20 cellular contexts compared by ENCODE assay signal in genomic region chr3:157913052-157913451, GRCh38.
DNase-seq lines count a peak whose midpoint lies in the region; TF ChIP-seq lines count a peak whose summit lies in the region.
"Had no signal": no experiment of that assay in that cellular context is flagged by ENCODE, and none has a peak within 500 bp of the region (broad histone marks: within the 10 kb centered on the region; RNA-seq: fewer than 3 reads in every experiment).

No MANE protein-coding gene starts in this region.

- TF ChIP-seq CTCF in MCF 10A (IDR thresholded peaks at IDR 0.05; ENCODE audit: unreplicated experiment) (no peak), breast epithelium (IDR thresholded peaks at IDR 0.05) (no peak), fibroblast of mammary gland (conservative IDR thresholded peaks at IDR 0.05; ENCODE audit: control insufficient read depth, insufficient read depth, low read depth, low read length) (no peak)

- H3K36me3 ChIP-seq in breast epithelium (no peaks in the 10 kb centered on the region), GM23248 (ENCODE audit: low read depth) (no peaks in the 10 kb centered on the region)

- H3K4me3 Mint-ChIP-seq in MCF 10A (ENCODE audit: unreplicated experiment), result no peak overlapping the region
- H3K4me3 Mint-ChIP-seq: CD4-positive, CD25-positive, alpha-beta regulatory T cell; HFFc6; IgD-negative memory B cell had no signal

- no peak for TF ChIP-seq POLR2A in breast epithelium (IDR thresholded peaks at IDR 0.05)

- DNase-seq in MCF 10A (ENCODE audit: unreplicated experiment) (peak; percentile 20), breast epithelium (ENCODE audit: low spot score in 2 of 2) (no peak), fibroblast of mammary gland (ENCODE audit: low read depth) (peak; percentile 63), skeletal muscle cell (ENCODE audit: low read depth) (peak; percentile 76), GM23248 (no peak), T-helper 9 cell (no peak), NCI-H69 (lab: John Stamatoyannopoulos, UW) (no peak)
- DNase-seq: ACHN; CD4-positive, CD25-positive, alpha-beta regulatory T cell; H7; HFFc6; NCI-H1048; NCI-H1694; NCI-H2029 treated with DMSO at 0.1 percent for 48 hours; NCI-H526; SHP77 had no signal

- no peaks in the 10 kb centered on the region for H3K4me1 ChIP-seq in breast epithelium
- H3K4me1 ChIP-seq in GM23248 (ENCODE audit: insufficient read depth), result no peaks in the 10 kb centered on the region

- no TSS peak for BruUV-seq in MCF 10A (replicated peaks; lab: Mats Ljungman, UMichigan)

- H3K4me1 Mint-ChIP-seq in MCF 10A (ENCODE audit: insufficient read depth, unreplicated experiment), result peaks cover 9% of the 10 kb centered on the region
- H3K4me1 Mint-ChIP-seq: CD4-positive, CD25-positive, alpha-beta regulatory T cell; IgD-negative memory B cell had no signal

- CTCF ChIA-PET in MCF 10A (lab: Yijun Ruan, JAX), result interaction anchor here (0.5 kb wide), 1 partner anchor 28 kb away, joined by 3 read pairs; no protein-coding TSS in a partner anchor

- 63 to 74% methylated on average over 3 of the region's 3 CpGs for WGBS in GM23248 (ENCODE audit: low coverage in 1 of 2, low lambda C conversion rate in 2 of 2, missing lambda C conversion rate in 2 of 2), 2 experiments

- no peaks in the 10 kb centered on the region for H4K20me1 ChIP-seq in GM23248 (ENCODE audit: insufficient read depth)

- peak overlapping the region; percentile 20 for H3K27ac Mint-ChIP-seq in MCF 10A (ENCODE audit: low read depth, unreplicated experiment)
- H3K27ac Mint-ChIP-seq: CD4-positive, CD25-positive, alpha-beta regulatory T cell; HFFc6; IgD-negative memory B cell had no signal

- H3K9me2 ChIP-seq in GM23248 (ENCODE audit: insufficient read depth), result no peaks in the 10 kb centered on the region

- H3K27ac ChIP-seq in breast epithelium (no peak overlapping the region), GM23248 (no peak overlapping the region)
- H3K27ac ChIP-seq: 22Rv1, KMS-11, RWPE1 had no signal

- H2AFZ ChIP-seq in GM23248, result no peak overlapping the region

- H3K36me3 Mint-ChIP-seq in MCF 10A (ENCODE audit: insufficient read depth, unreplicated experiment), result no peaks in the 10 kb centered on the region
- H3K36me3 Mint-ChIP-seq: CD4-positive, CD25-positive, alpha-beta regulatory T cell; IgD-negative memory B cell had no signal

- no peaks in the 10 kb centered on the region for H3K9me3 Mint-ChIP-seq in MCF 10A (ENCODE audit: unreplicated experiment)
- H3K9me3 Mint-ChIP-seq: HFFc6 had no signal

- no peaks in the 10 kb centered on the region for H3K27me3 Mint-ChIP-seq in MCF 10A (ENCODE audit: insufficient read depth, unreplicated experiment)
- H3K27me3 Mint-ChIP-seq: CD4-positive, CD25-positive, alpha-beta regulatory T cell; IgD-negative memory B cell had no signal

- H3K4me3 ChIP-seq in breast epithelium, result no peak overlapping the region
- H3K4me3 ChIP-seq in fibroblast of mammary gland (ENCODE audit: control insufficient read depth, low read depth, low read length), result no peak overlapping the region
- no peak overlapping the region for H3K4me3 ChIP-seq in skeletal muscle cell (ENCODE audit: low read depth, low read length)
- H3K4me3 ChIP-seq in GM23248, result no peak overlapping the region

- no peaks in the 10 kb centered on the region for H3K27me3 ChIP-seq in breast epithelium
- H3K27me3 ChIP-seq in GM23248 (replicated peaks; ENCODE audit: insufficient read depth), result no peaks in the 10 kb centered on the region

- POLR2A ChIA-PET in MCF 10A (lab: Yijun Ruan, JAX), result interaction anchor here (0.5 to 0.8 kb wide), 2 partner anchors 176 to 197 kb away, joined by 3 to 4 read pairs; partner anchors contain the start of gene RSRC1

- H3K4me2 ChIP-seq in GM23248 (ENCODE audit: unreplicated experiment), result no peak overlapping the region
- H3K4me2 ChIP-seq: KMS-11 had no signal

- no peaks in the 10 kb centered on the region; the same call in 1 of the 2 replicates for H3F3A ChIP-seq in GM23248 (ENCODE audit: insufficient read depth)

- H3K9me3 ChIP-seq in breast epithelium (no peaks in the 10 kb centered on the region), GM23248 (ENCODE audit: low read depth) (no peaks in the 10 kb centered on the region)

- H3K9ac ChIP-seq in GM23248, result no peak overlapping the region
- H3K9ac ChIP-seq: KMS-11 had no signal

- no peaks in the 10 kb centered on the region for H3K79me2 ChIP-seq in GM23248 (ENCODE audit: insufficient read depth)

- in situ Hi-C loops in GM23248 (cut with MboI), result no loop called here

- intact Hi-C loops in MCF 10A (cut with micrococcal nuclease) (no loop called here), breast epithelium (cut with DNase I; ENCODE audit: low total_unique reads) (no loop called here)

Comparison
In these comparisons a context has a peak if more than half of its experiments do, and no peak if none do; other contexts are left out.
1. DNase-seq: peak in MCF 10A (single experiment), fibroblast of mammary gland (single experiment) and skeletal muscle cell (single experiment); none in breast epithelium (0 of 2), GM23248 (single experiment), T-helper 9 cell (single experiment) and NCI-H69 (single experiment).